ENCODE assay signal across 1 cellular context in the genomic region with DNA sequence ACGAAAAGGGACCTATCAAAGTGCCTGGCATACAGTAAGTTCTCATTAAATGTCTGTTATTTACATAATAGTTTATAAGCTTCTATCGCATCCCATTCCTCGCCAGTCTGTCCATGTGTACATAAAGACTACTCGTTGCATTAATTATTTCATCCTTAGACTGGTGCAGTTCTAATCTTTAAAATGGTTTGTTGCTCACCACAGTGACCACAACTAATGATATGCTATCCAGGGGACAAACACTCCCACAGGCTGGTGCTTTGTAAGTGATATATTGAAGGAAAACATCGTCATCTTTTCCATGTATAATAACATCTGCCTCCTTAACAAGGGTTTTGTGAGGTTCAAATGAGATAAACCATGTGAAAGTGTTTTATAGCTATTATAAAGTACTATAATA.
A peak's percentile ranks its signal among the peaks of the same experiment; 100 is the strongest.
TF ChIP-seq lines count a peak whose summit lies in the region.

No MANE protein-coding gene starts in this region.

TF ChIP-seq in K562, 482 proteins besides CTCF, POLR2A, EP300 and RAD21 (continues in another document):
- TF ChIP-seq NR2C2 (CRISPR knock-in tag; IDR thresholded peaks at IDR 0.05) (no peak), NR2C2 (tag; IDR thresholded peaks at IDR 0.05) (0 out of 2 replicates have a peak, but pooled peaks have one; percentile 12), ZNF57 (CRISPR knock-in tag; IDR thresholded peaks at IDR 0.05) (no peak), RB1 (IDR thresholded peaks at IDR 0.05; ENCODE audit: low read depth) (no peak), SMARCE1 (IDR thresholded peaks at IDR 0.05) (peak; percentile 86; the same call in 1 of the 2 replicates), SOX6 (IDR thresholded peaks at IDR 0.05) (peak; percentile 91), POLR2AphosphoS2 (IDR thresholded peaks at IDR 0.05; ENCODE audit: low read length) (no peak), NCOR1 (IDR thresholded peaks at IDR 0.05) (peak; percentile 39), PPARD (CRISPR knock-in tag; IDR thresholded peaks at IDR 0.05) (no peak), LCOR (CRISPR knock-in tag; IDR thresholded peaks at IDR 0.05) (0 out of 2 replicates have a peak, but pooled peaks have one; percentile 26), KLF16 (IDR thresholded peaks at IDR 0.05) (peak; percentile 82), TRIM28 (IDR thresholded peaks at IDR 0.05) (no peak), NFIX (CRISPR knock-in tag; IDR thresholded peaks at IDR 0.05; ENCODE audit: low read depth) (no peak), ZNF583 (CRISPR knock-in tag; IDR thresholded peaks at IDR 0.05) (no peak), STAG1 (CRISPR knock-in tag; IDR thresholded peaks at IDR 0.05; ENCODE audit: borderline replicate concordance) (no peak), ZC3H8 (IDR thresholded peaks at IDR 0.05) (no peak), MTA2 (IDR thresholded peaks at IDR 0.05; ENCODE audit: low read depth) (no peak), NFATC3 (IDR thresholded peaks at IDR 0.05) (no peak), ZNF408 (CRISPR knock-in tag; IDR thresholded peaks at IDR 0.05; ENCODE audit: low read depth) (no peak), ESRRA (IDR thresholded peaks at IDR 0.05; ENCODE audit: borderline replicate concordance, low read depth) (peak; percentile 87; the same call in 1 of the 2 replicates), SMARCA4 (IDR thresholded peaks at IDR 0.05) (peak; percentile 61; the same call in 1 of the 2 replicates), MYBL2 (IDR thresholded peaks at IDR 0.05; ENCODE audit: low read depth) (no peak), MYBL2 (CRISPR knock-in tag; IDR thresholded peaks at IDR 0.05; ENCODE audit: borderline replicate concordance) (no peak), KDM1A (IDR thresholded peaks at IDR 0.05) (0 out of 4 replicates have a peak, but pooled peaks of 1 of the 2 experiments have one; percentile 4), CBFA2T2 (conservative IDR thresholded peaks at IDR 0.05) (peak; percentile 41; the same call in 1 of the 2 replicates), BACH1 (tag; IDR thresholded peaks at IDR 0.05) (no peak), RNF2 (IDR thresholded peaks at IDR 0.05) (peak; percentile 68; the same call in 1 of the 2 replicates), RCOR1 (IDR thresholded peaks at IDR 0.05; ENCODE audit: borderline replicate concordance in 1 of 2, low read depth in 2 of 2, low read length in 2 of 2) (peak in 1 of 2 experiments; percentile 84; a peak in 2 of 4 replicates), ZNF146 (CRISPR knock-in tag; IDR thresholded peaks at IDR 0.05; ENCODE audit: unreplicated experiment) (no peak), ATF1 (CRISPR knock-in tag; IDR thresholded peaks at IDR 0.05) (no peak), ATF1 (tag; IDR thresholded peaks at IDR 0.05) (no peak), KLF10 (CRISPR knock-in tag; IDR thresholded peaks at IDR 0.05) (no peak), ZNF23 (CRISPR knock-in tag; IDR thresholded peaks at IDR 0.05) (no peak), U2AF1 (optimal IDR thresholded peaks at IDR 0.05; ENCODE audit: low read depth, low read length) (no peak), ARID1B (IDR thresholded peaks at IDR 0.05) (peak; percentile 70), MEIS2 (IDR thresholded peaks at IDR 0.05; ENCODE audit: partially characterized antibody) (peak; percentile 84), FOXA3 (CRISPR knock-in tag; conservative IDR thresholded peaks at IDR 0.05 in 1 of 2, IDR thresholded peaks at IDR 0.05 in 1 of 2) (peak; percentile 49 to 84; a peak in 3 of 4 replicates), LARP7 (IDR thresholded peaks at IDR 0.05) (no peak), MBD2 (IDR thresholded peaks at IDR 0.05; ENCODE audit: borderline replicate concordance, low read depth) (peak; percentile 58; the same call in 1 of the 2 replicates), KLF13 (tag; IDR thresholded peaks at IDR 0.05; ENCODE audit: borderline replicate concordance, low read depth) (no peak), RBM34 (IDR thresholded peaks at IDR 0.05; ENCODE audit: borderline replicate concordance, insufficient read depth, low read length) (no peak), SRSF1 (IDR thresholded peaks at IDR 0.05; ENCODE audit: low read depth, low read length) (no peak), TBL1XR1 (IDR thresholded peaks at IDR 0.05; ENCODE audit: low read length in 2 of 2) (peak in 1 of 2 experiments; percentile 64; a peak in 1 of 4 replicates), SMARCC2 (IDR thresholded peaks at IDR 0.05; ENCODE audit: low read depth) (peak; percentile 55; the same call in 1 of the 2 replicates), JUN (IDR thresholded peaks at IDR 0.05; ENCODE audit: borderline replicate concordance, low read depth, low read length) (0 out of 2 replicates have a peak, but pooled peaks have one; percentile 29), JUN (CRISPR knock-in tag; IDR thresholded peaks at IDR 0.05; ENCODE audit: borderline replicate concordance) (no peak), ZNF143 (CRISPR knock-in tag; IDR thresholded peaks at IDR 0.05) (no peak), ZKSCAN1 (IDR thresholded peaks at IDR 0.05; ENCODE audit: low read depth, low read length) (no peak), XRCC3 (IDR thresholded peaks at IDR 0.05) (no peak), RUNX1 (IDR thresholded peaks at IDR 0.05; ENCODE audit: low read depth) (peak; percentile 25; the same call in 1 of the 2 replicates), ZNF445 (CRISPR knock-in tag; IDR thresholded peaks at IDR 0.05; ENCODE audit: low read depth) (no peak)
- TF ChIP-seq, protein P1, sequence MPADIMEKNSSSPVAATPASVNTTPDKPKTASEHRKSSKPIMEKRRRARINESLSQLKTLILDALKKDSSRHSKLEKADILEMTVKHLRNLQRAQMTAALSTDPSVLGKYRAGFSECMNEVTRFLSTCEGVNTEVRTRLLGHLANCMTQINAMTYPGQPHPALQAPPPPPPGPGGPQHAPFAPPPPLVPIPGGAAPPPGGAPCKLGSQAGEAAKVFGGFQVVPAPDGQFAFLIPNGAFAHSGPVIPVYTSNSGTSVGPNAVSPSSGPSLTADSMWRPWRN (IDR thresholded peaks at IDR 0.05; ENCODE audit: low read depth): peak; percentile 79
- TF ChIP-seq, protein P2, sequence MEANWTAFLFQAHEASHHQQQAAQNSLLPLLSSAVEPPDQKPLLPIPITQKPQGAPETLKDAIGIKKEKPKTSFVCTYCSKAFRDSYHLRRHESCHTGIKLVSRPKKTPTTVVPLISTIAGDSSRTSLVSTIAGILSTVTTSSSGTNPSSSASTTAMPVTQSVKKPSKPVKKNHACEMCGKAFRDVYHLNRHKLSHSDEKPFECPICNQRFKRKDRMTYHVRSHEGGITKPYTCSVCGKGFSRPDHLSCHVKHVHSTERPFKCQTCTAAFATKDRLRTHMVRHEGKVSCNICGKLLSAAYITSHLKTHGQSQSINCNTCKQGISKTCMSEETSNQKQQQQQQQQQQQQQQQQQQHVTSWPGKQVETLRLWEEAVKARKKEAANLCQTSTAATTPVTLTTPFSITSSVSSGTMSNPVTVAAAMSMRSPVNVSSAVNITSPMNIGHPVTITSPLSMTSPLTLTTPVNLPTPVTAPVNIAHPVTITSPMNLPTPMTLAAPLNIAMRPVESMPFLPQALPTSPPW (CRISPR knock-in tag; IDR thresholded peaks at IDR 0.05): peak; percentile 33; the same call in 1 of the 2 replicates
- TF ChIP-seq, protein P3, sequence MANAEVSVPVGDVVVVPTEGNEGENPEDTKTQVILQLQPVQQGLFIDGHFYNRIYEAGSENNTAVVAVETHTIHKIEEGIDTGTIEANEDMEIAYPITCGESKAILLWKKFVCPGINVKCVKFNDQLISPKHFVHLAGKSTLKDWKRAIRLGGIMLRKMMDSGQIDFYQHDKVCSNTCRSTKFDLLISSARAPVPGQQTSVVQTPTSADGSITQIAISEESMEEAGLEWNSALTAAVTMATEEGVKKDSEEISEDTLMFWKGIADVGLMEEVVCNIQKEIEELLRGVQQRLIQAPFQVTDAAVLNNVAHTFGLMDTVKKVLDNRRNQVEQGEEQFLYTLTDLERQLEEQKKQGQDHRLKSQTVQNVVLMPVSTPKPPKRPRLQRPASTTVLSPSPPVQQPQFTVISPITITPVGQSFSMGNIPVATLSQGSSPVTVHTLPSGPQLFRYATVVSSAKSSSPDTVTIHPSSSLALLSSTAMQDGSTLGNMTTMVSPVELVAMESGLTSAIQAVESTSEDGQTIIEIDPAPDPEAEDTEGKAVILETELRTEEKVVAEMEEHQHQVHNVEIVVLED (CRISPR knock-in tag; IDR thresholded peaks at IDR 0.05): no peak
- TF ChIP-seq, protein P4, sequence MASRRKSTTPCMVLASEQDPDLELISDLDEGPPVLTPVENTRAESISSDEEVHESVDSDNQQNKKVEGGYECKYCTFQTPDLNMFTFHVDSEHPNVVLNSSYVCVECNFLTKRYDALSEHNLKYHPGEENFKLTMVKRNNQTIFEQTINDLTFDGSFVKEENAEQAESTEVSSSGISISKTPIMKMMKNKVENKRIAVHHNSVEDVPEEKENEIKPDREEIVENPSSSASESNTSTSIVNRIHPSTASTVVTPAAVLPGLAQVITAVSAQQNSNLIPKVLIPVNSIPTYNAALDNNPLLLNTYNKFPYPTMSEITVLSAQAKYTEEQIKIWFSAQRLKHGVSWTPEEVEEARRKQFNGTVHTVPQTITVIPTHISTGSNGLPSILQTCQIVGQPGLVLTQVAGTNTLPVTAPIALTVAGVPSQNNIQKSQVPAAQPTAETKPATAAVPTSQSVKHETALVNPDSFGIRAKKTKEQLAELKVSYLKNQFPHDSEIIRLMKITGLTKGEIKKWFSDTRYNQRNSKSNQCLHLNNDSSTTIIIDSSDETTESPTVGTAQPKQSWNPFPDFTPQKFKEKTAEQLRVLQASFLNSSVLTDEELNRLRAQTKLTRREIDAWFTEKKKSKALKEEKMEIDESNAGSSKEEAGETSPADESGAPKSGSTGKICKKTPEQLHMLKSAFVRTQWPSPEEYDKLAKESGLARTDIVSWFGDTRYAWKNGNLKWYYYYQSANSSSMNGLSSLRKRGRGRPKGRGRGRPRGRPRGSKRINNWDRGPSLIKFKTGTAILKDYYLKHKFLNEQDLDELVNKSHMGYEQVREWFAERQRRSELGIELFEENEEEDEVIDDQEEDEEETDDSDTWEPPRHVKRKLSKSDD (conservative IDR thresholded peaks at IDR 0.05; ENCODE audit: low read length): no peak
- TF ChIP-seq, protein P5, sequence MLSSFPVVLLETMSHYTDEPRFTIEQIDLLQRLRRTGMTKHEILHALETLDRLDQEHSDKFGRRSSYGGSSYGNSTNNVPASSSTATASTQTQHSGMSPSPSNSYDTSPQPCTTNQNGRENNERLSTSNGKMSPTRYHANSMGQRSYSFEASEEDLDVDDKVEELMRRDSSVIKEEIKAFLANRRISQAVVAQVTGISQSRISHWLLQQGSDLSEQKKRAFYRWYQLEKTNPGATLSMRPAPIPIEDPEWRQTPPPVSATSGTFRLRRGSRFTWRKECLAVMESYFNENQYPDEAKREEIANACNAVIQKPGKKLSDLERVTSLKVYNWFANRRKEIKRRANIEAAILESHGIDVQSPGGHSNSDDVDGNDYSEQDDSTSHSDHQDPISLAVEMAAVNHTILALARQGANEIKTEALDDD (IDR thresholded peaks at IDR 0.05): peak; percentile 56; the same call in 1 of the 2 replicates
- TF ChIP-seq, protein P6, sequence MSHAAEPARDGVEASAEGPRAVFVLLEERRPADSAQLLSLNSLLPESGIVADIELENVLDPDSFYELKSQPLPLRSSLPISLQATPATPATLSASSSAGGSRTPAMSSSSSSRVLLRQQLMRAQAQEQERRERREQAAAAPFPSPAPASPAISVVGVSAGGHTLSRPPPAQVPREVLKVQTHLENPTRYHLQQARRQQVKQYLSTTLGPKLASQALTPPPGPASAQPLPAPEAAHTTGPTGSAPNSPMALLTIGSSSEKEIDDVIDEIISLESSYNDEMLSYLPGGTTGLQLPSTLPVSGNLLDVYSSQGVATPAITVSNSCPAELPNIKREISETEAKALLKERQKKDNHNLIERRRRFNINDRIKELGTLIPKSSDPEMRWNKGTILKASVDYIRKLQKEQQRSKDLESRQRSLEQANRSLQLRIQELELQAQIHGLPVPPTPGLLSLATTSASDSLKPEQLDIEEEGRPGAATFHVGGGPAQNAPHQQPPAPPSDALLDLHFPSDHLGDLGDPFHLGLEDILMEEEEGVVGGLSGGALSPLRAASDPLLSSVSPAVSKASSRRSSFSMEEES (CRISPR knock-in tag; IDR thresholded peaks at IDR 0.05): no peak
- TF ChIP-seq, protein P7, sequence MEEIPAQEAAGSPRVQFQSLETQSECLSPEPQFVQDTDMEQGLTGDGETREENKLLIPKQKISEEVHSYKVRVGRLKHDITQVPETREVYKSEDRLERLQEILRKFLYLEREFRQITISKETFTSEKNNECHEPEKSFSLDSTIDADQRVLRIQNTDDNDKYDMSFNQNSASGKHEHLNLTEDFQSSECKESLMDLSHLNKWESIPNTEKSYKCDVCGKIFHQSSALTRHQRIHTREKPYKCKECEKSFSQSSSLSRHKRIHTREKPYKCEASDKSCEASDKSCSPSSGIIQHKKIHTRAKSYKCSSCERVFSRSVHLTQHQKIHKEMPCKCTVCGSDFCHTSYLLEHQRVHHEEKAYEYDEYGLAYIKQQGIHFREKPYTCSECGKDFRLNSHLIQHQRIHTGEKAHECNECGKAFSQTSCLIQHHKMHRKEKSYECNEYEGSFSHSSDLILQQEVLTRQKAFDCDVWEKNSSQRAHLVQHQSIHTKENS (CRISPR knock-in tag; IDR thresholded peaks at IDR 0.05): no peak
- TF ChIP-seq, protein P8, sequence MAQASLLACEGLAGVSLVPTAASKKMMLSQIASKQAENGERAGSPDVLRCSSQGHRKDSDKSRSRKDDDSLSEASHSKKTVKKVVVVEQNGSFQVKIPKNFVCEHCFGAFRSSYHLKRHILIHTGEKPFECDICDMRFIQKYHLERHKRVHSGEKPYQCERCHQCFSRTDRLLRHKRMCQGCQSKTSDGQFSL (CRISPR knock-in tag; IDR thresholded peaks at IDR 0.05): no peak
- TF ChIP-seq, protein P8 (tag; IDR thresholded peaks at IDR 0.05): no peak
- TF ChIP-seq, protein P9, sequence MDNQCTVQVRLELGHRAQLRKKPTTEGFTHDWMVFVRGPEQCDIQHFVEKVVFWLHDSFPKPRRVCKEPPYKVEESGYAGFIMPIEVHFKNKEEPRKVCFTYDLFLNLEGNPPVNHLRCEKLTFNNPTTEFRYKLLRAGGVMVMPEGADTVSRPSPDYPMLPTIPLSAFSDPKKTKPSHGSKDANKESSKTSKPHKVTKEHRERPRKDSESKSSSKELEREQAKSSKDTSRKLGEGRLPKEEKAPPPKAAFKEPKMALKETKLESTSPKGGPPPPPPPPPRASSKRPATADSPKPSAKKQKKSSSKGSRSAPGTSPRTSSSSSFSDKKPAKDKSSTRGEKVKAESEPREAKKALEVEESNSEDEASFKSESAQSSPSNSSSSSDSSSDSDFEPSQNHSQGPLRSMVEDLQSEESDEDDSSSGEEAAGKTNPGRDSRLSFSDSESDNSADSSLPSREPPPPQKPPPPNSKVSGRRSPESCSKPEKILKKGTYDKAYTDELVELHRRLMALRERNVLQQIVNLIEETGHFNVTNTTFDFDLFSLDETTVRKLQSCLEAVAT (IDR thresholded peaks at IDR 0.05): peak in 1 of 2 experiments; percentile 81; a peak in 2 of 4 replicates
